In the genomic region with DNA sequence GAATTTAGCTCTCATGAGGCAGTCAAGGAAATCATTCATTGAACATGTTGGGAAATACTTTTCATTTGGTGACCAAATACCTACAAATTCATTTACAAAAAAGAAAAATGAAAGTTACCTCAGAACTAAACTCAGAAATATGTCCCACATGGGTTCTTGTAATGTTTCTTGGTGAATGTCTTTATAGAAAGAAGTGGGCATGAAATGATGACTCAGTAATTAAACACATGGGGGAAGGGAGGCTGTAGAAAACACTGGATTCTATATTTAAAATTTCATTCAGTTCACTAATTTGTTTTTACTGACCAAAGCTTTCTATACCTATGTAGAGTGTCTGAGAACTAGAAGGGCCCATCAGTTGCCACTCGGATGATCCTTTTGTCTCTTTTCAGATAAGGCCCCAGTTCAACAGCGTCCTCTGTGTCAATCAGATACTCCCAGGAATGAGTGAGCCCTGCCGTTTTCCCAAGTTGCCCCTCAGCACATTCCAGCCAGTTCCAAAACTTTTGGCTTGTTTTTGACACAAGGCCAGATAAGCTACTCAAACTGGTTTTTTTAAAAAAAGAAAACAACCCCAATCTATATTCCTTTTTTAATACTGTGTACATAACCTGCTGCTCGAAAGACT, we compare ENCODE assay signal across 1 cellular context.
TF ChIP-seq lines count a peak whose summit lies in the region.

No MANE protein-coding gene starts in this region.

TF ChIP-seq in HepG2, 621 proteins besides CTCF, POLR2A, EP300 and RAD21:
- TF ChIP-seq MAFK (conservative IDR thresholded peaks at IDR 0.05 in 1 of 2, IDR thresholded peaks at IDR 0.05 in 1 of 2; ENCODE audit: low read length in 2 of 2) (peak; percentile 33 to 77; a peak in 2 of 4 replicates), MTA3 (CRISPR knock-in tag; IDR thresholded peaks at IDR 0.05) (no peak), MAFF (IDR thresholded peaks at IDR 0.05; ENCODE audit: low read depth, low read length) (peak; percentile 40; the same call in 1 of the 2 replicates)
TF ChIP-seq in HepG2: peak in this region for 2.
